In the genomic region with DNA sequence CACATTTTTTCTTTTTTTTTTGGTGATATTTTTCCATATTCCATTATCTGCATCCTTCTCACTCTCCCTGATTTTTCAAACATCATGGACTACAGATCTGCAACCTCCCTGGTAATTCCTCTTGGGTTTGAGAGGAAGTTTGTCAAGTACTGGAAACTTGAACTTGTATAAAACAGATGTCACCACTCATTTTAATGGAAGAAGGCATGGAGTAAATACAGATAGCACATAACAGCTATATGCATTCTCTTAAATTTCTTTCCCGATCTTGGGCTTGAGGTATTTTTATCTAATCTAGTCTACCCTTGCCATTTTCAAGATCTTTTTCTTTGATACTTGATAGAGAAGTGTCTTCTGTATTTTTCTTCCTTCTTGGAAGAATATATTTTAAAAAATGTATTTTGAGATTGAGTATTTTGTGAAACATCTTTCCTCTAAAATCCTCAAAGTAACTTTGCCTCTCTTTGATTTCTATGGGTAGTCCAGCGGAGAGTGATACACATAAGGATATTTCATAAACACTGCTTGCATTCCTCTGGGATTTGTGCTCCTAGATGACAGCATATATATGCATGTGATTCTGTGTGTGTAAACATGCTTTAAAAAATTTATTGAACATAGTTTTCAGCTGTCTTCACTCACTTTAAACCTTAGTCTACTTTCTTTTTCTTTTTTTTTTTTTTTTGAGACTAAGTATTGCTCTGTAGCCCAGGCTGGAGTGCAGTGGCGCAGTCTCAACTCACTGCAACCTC, we compare ENCODE assay signal across 17 cellular contexts.
"Had no signal": no experiment of that assay in that cellular context is flagged by ENCODE, and none has a peak within 500 bp of the region (broad histone marks: within the 10 kb centered on the region; RNA-seq: fewer than 3 reads in every experiment).

No MANE protein-coding gene starts in this region.

- H3K4me3 ChIP-seq: adrenal gland, coronary artery, transverse colon, vagina had no signal

- H3K27ac Mint-ChIP-seq: activated naive CD4-positive, alpha-beta T cell treated with anti-CD3 and anti-CD28 coated beads for 36 hours; activated T-helper 2 cell treated with anti-CD3 and anti-CD28 coated beads, Interferon-gamma antibody, Interleukin-2, Interleukin-4, amounts not matched to agents 10 μg/mL and 5 μg/mL and 100 μg/mL, durations not matched to agents 14 hours and 24 hours and 36 hours; natural killer cell; T-helper 2 cell treated with Interferon-gamma antibody and Interleukin-4, amounts not matched to agents 5 μg/mL and 100 μg/mL, for 36 hours had no signal

- H3K4me3 Mint-ChIP-seq: activated naive CD4-positive, alpha-beta T cell treated with anti-CD3 and anti-CD28 coated beads for 36 hours; natural killer cell; T-helper 2 cell treated with Interferon-gamma antibody and Interleukin-4, amounts not matched to agents 5 μg/mL and 100 μg/mL, for 36 hours had no signal

- H3K36me3 Mint-ChIP-seq: natural killer cell had no signal

- DNase-seq: activated CD4-positive, alpha-beta T cell treated with anti-CD3 and anti-CD28 coated beads, Interleukin-2, amount 50 U/mL, for 1 hour; activated CD8-positive, alpha-beta memory T cell treated with anti-CD3 and anti-CD28 coated beads for 24 hours; activated naive CD4-positive, alpha-beta T cell treated with anti-CD3 and anti-CD28 coated beads for 36 hours; adrenal gland; caudate nucleus; effector CD4-positive, alpha-beta T cell; islet precursor cell; natural killer cell; nucleus accumbens; posterior cingulate gyrus; stimulated activated CD4-positive, alpha-beta T cell treated with anti-CD3 and anti-CD28 coated beads, Interleukin-4, amount 100 ng/mL, for 24 hours; stimulated activated naive CD4-positive, alpha-beta T cell; transverse colon had no signal

- H3K27ac ChIP-seq: adrenal gland, coronary artery, vagina had no signal

- H3K36me3 ChIP-seq: adrenal gland, transverse colon, vagina had no signal

- H3K9me3 Mint-ChIP-seq: activated naive CD4-positive, alpha-beta T cell treated with anti-CD3 and anti-CD28 coated beads for 36 hours; activated T-helper 2 cell treated with anti-CD3 and anti-CD28 coated beads, Interferon-gamma antibody, Interleukin-2, Interleukin-4, amounts not matched to agents 10 μg/mL and 5 μg/mL and 100 μg/mL, durations not matched to agents 14 hours and 24 hours and 36 hours; natural killer cell; T-helper 2 cell treated with Interferon-gamma antibody and Interleukin-4, amounts not matched to agents 5 μg/mL and 100 μg/mL, for 36 hours had no signal

- H3K9me3 ChIP-seq: adrenal gland, transverse colon, vagina had no signal

- H3K27me3 ChIP-seq: adrenal gland, transverse colon, vagina had no signal
